22 cellular contexts compared by ENCODE assay signal in genomic region chr1:194341587-194341986, GRCh38.
DNase-seq lines count a peak whose midpoint lies in the region; ATAC-seq, FAIRE-seq and TF ChIP-seq lines count a peak whose summit lies in the region.
"Had no signal": no experiment of that assay in that cellular context is flagged by ENCODE, and none has a peak within 500 bp of the region (broad histone marks: within the 10 kb centered on the region; RNA-seq: fewer than 3 reads in every experiment).

No MANE protein-coding gene starts in this region.

- intact Hi-C loops in mammary epithelial cell (cut with micrococcal nuclease) = no loop called here

- H4K20me1 ChIP-seq in SU-DHL-6 (ENCODE audit: low read depth, low read length) = no peaks in the 10 kb centered on the region
- no peaks in the 10 kb centered on the region for H4K20me1 ChIP-seq in mammary epithelial cell (ENCODE audit: insufficient read depth, low read length)
- H4K20me1 ChIP-seq: BLaER1 treated with 17β-estradiol and CSF1 and Interleukin-3, amounts not matched to agents 10 nM and 100 nM had no signal

- dilution Hi-C loops in mammary epithelial cell (cut with HindIII; ENCODE audit: low sequenced_read_pairs) = no loop called here

- no TSS peak for BruUV-seq in mammary epithelial cell (replicated peaks; lab: Mats Ljungman, UMichigan)

- no peak for TF ChIP-seq CTCF in D721Med (IDR thresholded peaks at IDR 0.05; ENCODE audit: insufficient read depth, missing control alignments)
- TF ChIP-seq CTCF in SU-DHL-6 (IDR thresholded peaks at IDR 0.05; ENCODE audit: insufficient read depth, low read length, poor library complexity, severe bottlenecking) = no peak
- no peak for TF ChIP-seq CTCF in mammary epithelial cell (conservative IDR thresholded peaks at IDR 0.05 in 1 of 2, IDR thresholded peaks at IDR 0.05 in 1 of 2; ENCODE audit: extremely low read depth in 1 of 2, insufficient read depth in 1 of 2, low read depth in 1 of 2, low read length in 2 of 2)

- no peaks in the 10 kb centered on the region for H3K27me3 ChIP-seq in SU-DHL-6 (ENCODE audit: low read length)
- H3K27me3 ChIP-seq in mammary epithelial cell (ENCODE audit: insufficient read depth, low read length) = no peaks in the 10 kb centered on the region
- H3K27me3 ChIP-seq: BLaER1 treated with 17β-estradiol and CSF1 and Interleukin-3, amounts not matched to agents 10 nM and 100 nM; SJSA1 had no signal

- FAIRE-seq in D721Med (lab: Jason Lieb, UNC) = peak; percentile 61
- FAIRE-seq in HTR-8/SVneo (lab: Jason Lieb, UNC) = no peak
- FAIRE-seq: GM18507 had no signal

- H3K9me3 ChIP-seq in SU-DHL-6 (ENCODE audit: insufficient read depth, low read length) = peaks cover 11% of the 10 kb centered on the region; the same call in 1 of the 2 replicates
- H3K9me3 ChIP-seq in mammary epithelial cell (replicated peaks; ENCODE audit: insufficient read depth, low read length) = no peaks in the 10 kb centered on the region
- H3K9me3 ChIP-seq: BLaER1 treated with 17β-estradiol and CSF1 and Interleukin-3, amounts not matched to agents 10 nM and 100 nM; Caco-2; SJSA1 had no signal

- 100% methylated on average over 1 of the region's 1 CpG for WGBS in mammary epithelial cell (ENCODE audit: low coverage, missing lambda C conversion rate)

- H3K36me3 ChIP-seq in SU-DHL-6 (ENCODE audit: low read length) (no peaks in the 10 kb centered on the region), mammary epithelial cell (ENCODE audit: insufficient read depth, low read length) (no peaks in the 10 kb centered on the region)
- H3K36me3 ChIP-seq: BLaER1 treated with 17β-estradiol and CSF1 and Interleukin-3, amounts not matched to agents 10 nM and 100 nM; SJSA1 had no signal

- H3K4me1 ChIP-seq in mammary epithelial cell (ENCODE audit: insufficient read depth, low read length) = no peaks in the 10 kb centered on the region
- H3K4me1 ChIP-seq: BLaER1 treated with 17β-estradiol and CSF1 and Interleukin-3, amounts not matched to agents 10 nM and 100 nM; Caco-2; SJSA1 had no signal

- H3K9me2 ChIP-seq in SU-DHL-6 (replicated peaks; ENCODE audit: insufficient read depth, low read length) = no peaks in the 10 kb centered on the region

- no peak overlapping the region for H3K27ac ChIP-seq in SU-DHL-6 (ENCODE audit: low read depth, low read length)
- H3K27ac ChIP-seq in mammary epithelial cell (ENCODE audit: insufficient read depth, low read depth, low read length) = no peak overlapping the region
- H3K27ac ChIP-seq: BLaER1 treated with 17β-estradiol and CSF1 and Interleukin-3, amounts not matched to agents 10 nM and 100 nM; HL-60; SJSA1 had no signal

- CTCF ChIA-PET in mammary epithelial cell (lab: Charles Lee; ENCODE audit: low non-redundant PET) = no interaction called here

- peak; percentile 57 for ATAC-seq in activated CD4-positive, CD25-positive, alpha-beta regulatory T cell treated with anti-CD3 and anti-CD28 coated beads, Interleukin-2, amount 50 U/mL, for 24 hours

- in situ Hi-C loops in mammary epithelial cell (cut with MboI; ENCODE audit: low sequenced_read_pairs in 2 of 2) = no loop called here

- no peak overlapping the region for H3K9ac ChIP-seq in SU-DHL-6 (ENCODE audit: low read length)
- H3K9ac ChIP-seq in mammary epithelial cell (ENCODE audit: insufficient read depth, low read length) = no peak overlapping the region
- H3K9ac ChIP-seq: BLaER1 treated with 17β-estradiol and CSF1 and Interleukin-3, amounts not matched to agents 10 nM and 100 nM had no signal

- H3K4me2 ChIP-seq in SU-DHL-6 (ENCODE audit: low read depth, low read length, poor library complexity, severe bottlenecking) (no peak overlapping the region), mammary epithelial cell (ENCODE audit: insufficient read depth, low read depth, low read length) (no peak overlapping the region)
- H3K4me2 ChIP-seq: BLaER1 treated with 17β-estradiol and CSF1 and Interleukin-3, amounts not matched to agents 10 nM and 100 nM had no signal

- H3F3A ChIP-seq in SU-DHL-6 (ENCODE audit: insufficient read depth) = no peaks in the 10 kb centered on the region; the same call in 1 of the 2 replicates

- no peak overlapping the region for H3K4me3 ChIP-seq in SU-DHL-6 (ENCODE audit: insufficient read depth, low read length, poor library complexity, severe bottlenecking)
- H3K4me3 ChIP-seq in mammary epithelial cell (replicated peaks in 1 of 3; ENCODE audit: insufficient read depth in 1 of 3, low read depth in 2 of 3, low read length in 3 of 3) = no peak overlapping the region
- H3K4me3 ChIP-seq: BLaER1 treated with 17β-estradiol and CSF1 and Interleukin-3, amounts not matched to agents 10 nM and 100 nM; SJSA1 had no signal

- no peaks in the 10 kb centered on the region for H3K79me2 ChIP-seq in SU-DHL-6 (ENCODE audit: insufficient read depth, low read length)
- no peaks in the 10 kb centered on the region for H3K79me2 ChIP-seq in mammary epithelial cell (ENCODE audit: insufficient read depth, low read length)

- H2AFZ ChIP-seq in SU-DHL-6 (ENCODE audit: low read depth, low read length, severe bottlenecking) (peak overlapping the region; percentile 73), mammary epithelial cell (ENCODE audit: low read depth, low read length) (no peak overlapping the region)

- DNase-seq in activated CD4-positive, CD25-positive, alpha-beta regulatory T cell (lab: John Stamatoyannopoulos, UW) = no peak
- DNase-seq in D721Med (ENCODE audit: insufficient read length, low spot score) = no peak
- peak; percentile 85 for DNase-seq in NCI-H2171 treated with DMSO at 0.1 percent for 48 hours (lab: John Stamatoyannopoulos, UW)
- DNase-seq in mammary epithelial cell = no peak
- DNase-seq in HTR-8/SVneo (ENCODE audit: insufficient read length, low spot score) = no peak
- DNase-seq: 8988T; Caco-2; CD4-positive, alpha-beta memory T cell; GDM1; GOT3; HCEC 1CT; KG1; NCI-H1092 treated with DMSO at 0.1 percent for 48 hours; NCI-H1436 treated with DMSO at 0.1 percent for 48 hours; NCI-H1930; NCI-H774 had no signal
